ENCODE assay signal across 8 cellular contexts in genomic region chr4:184420881-184421416, GRCh38. TPM values are rescaled to one million over a fixed set of nuclear protein-coding genes. Genes with fewer than 3 reads are reported as not detected.
DNase-seq lines count a peak whose midpoint lies in the region; ATAC-seq and TF ChIP-seq lines count a peak whose summit lies in the region.

No MANE protein-coding gene starts in this region.

- no peaks in the 10 kb centered on the region; the same call in 1 of the 2 replicates for H3K79me2 ChIP-seq in OCI-LY7 (ENCODE audit: insufficient read depth, low read depth, low read length)

- peaks cover 2% of the 10 kb centered on the region for H3K9me3 Mint-ChIP-seq in activated CD8-positive, alpha-beta memory T cell treated with anti-CD3 and anti-CD28 coated beads, Interleukin-2, amount 10 ng/mL, durations not matched to agents 7 days and 5 days (ENCODE audit: low read depth)
- peaks cover 3% of the 10 kb centered on the region for H3K9me3 Mint-ChIP-seq in stimulated activated effector memory CD8-positive, alpha-beta T cell treated with anti-CD3 and anti-CD28 coated beads, Interleukin-12 subunit alpha, Interleukin-12 subunit beta, amount 100 ng/mL, for 72 hours
- H3K9me3 Mint-ChIP-seq in MCF 10A (ENCODE audit: unreplicated experiment) = peaks cover 8% of the 10 kb centered on the region

- peak; percentile 50 for DNase-seq in activated CD8-positive, alpha-beta memory T cell treated with anti-CD3 and anti-CD28 coated beads, Interleukin-2, amount 10 ng/mL, durations not matched to agents 7 days and 5 days
- no peak for DNase-seq in activated CD8-positive, alpha-beta memory T cell treated with anti-CD3 and anti-CD28 coated beads for 24 hours
- DNase-seq in OCI-LY7 (ENCODE audit: low spot score) (peak; percentile 36), MCF 10A (ENCODE audit: unreplicated experiment) (no peak), RWPE1 (ENCODE audit: low spot score) (no peak)
- peak in 1 of 2 donors; percentile 66 for DNase-seq in stimulated activated effector memory CD8-positive, alpha-beta T cell treated with anti-CD3 and anti-CD28 coated beads, Interleukin-12 subunit alpha, Interleukin-12 subunit beta, amount 100 ng/mL, for 72 hours (ENCODE audit: low spot score in 2 of 2)

- no peaks in the 10 kb centered on the region for H3K9me2 ChIP-seq in OCI-LY7 (ENCODE audit: insufficient read depth, low read length)

- no peak for TF ChIP-seq POLR2A in gastroesophageal sphincter (IDR thresholded peaks at IDR 0.05)

- H3K9me3 ChIP-seq in OCI-LY7 (ENCODE audit: low read length) (peaks cover 11% of the 10 kb centered on the region), gastroesophageal sphincter (no peaks in the 10 kb centered on the region)

- no TSS peak for BruUV-seq in OCI-LY7 (replicated peaks; lab: Mats Ljungman, UMichigan)
- no TSS peak for BruUV-seq in MCF 10A (replicated peaks; lab: Mats Ljungman, UMichigan)

- H3K4me1 Mint-ChIP-seq in activated CD8-positive, alpha-beta memory T cell treated with anti-CD3 and anti-CD28 coated beads, Interleukin-2, amount 10 ng/mL, durations not matched to agents 7 days and 5 days = peaks cover 82% of the 10 kb centered on the region
- H3K4me1 Mint-ChIP-seq in stimulated activated effector memory CD8-positive, alpha-beta T cell treated with anti-CD3 and anti-CD28 coated beads, Interleukin-12 subunit alpha, Interleukin-12 subunit beta, amount 100 ng/mL, for 72 hours = peaks cover 51% of the 10 kb centered on the region
- H3K4me1 Mint-ChIP-seq in MCF 10A (ENCODE audit: insufficient read depth, unreplicated experiment) = peaks cover 15% of the 10 kb centered on the region

- peak overlapping the region; percentile 1; the same call in 1 of the 2 replicates for H2AFZ ChIP-seq in OCI-LY7 (ENCODE audit: low read length)

- peak; percentile 7 for ATAC-seq in activated CD8-positive, alpha-beta memory T cell treated with anti-CD3 and anti-CD28 coated beads, Interleukin-2, amount 10 ng/mL, durations not matched to agents 7 days and 5 days
- ATAC-seq in HG02798 (IDR thresholded peaks at IDR 0.05; ENCODE audit: poor library complexity, unreplicated experiment) = peak; percentile 48
- ATAC-seq in stimulated activated effector memory CD8-positive, alpha-beta T cell treated with anti-CD3 and anti-CD28 coated beads, Interleukin-12 subunit alpha, Interleukin-12 subunit beta, amount 100 ng/mL, for 72 hours = peak; percentile 52
- no peak for ATAC-seq in gastroesophageal sphincter

- peak overlapping the region; percentile 95 for H3K27ac Mint-ChIP-seq in activated CD8-positive, alpha-beta memory T cell treated with anti-CD3 and anti-CD28 coated beads, Interleukin-2, amount 10 ng/mL, durations not matched to agents 7 days and 5 days
- H3K27ac Mint-ChIP-seq in stimulated activated effector memory CD8-positive, alpha-beta T cell treated with anti-CD3 and anti-CD28 coated beads, Interleukin-12 subunit alpha, Interleukin-12 subunit beta, amount 100 ng/mL, for 72 hours = peak overlapping the region; percentile 91
- H3K27ac Mint-ChIP-seq in MCF 10A (ENCODE audit: low read depth, unreplicated experiment) = no peak overlapping the region

- no peaks in the 10 kb centered on the region for H3K27me3 Mint-ChIP-seq in activated CD8-positive, alpha-beta memory T cell treated with anti-CD3 and anti-CD28 coated beads, Interleukin-2, amount 10 ng/mL, durations not matched to agents 7 days and 5 days
- H3K27me3 Mint-ChIP-seq in MCF 10A (ENCODE audit: insufficient read depth, unreplicated experiment) = no peaks in the 10 kb centered on the region

- peaks cover 74% of the 10 kb centered on the region for H3K36me3 ChIP-seq in OCI-LY7 (ENCODE audit: insufficient read depth, low read length)
- H3K36me3 ChIP-seq in gastroesophageal sphincter = peaks cover 0 to 48% of the 10 kb centered on the region in 2 donors

- H3K27me3 ChIP-seq in gastroesophageal sphincter = no peaks in the 10 kb centered on the region

- no peak for TF ChIP-seq CTCF in OCI-LY7 (conservative IDR thresholded peaks at IDR 0.05; ENCODE audit: low read length)
- no peak for TF ChIP-seq CTCF in MCF 10A (IDR thresholded peaks at IDR 0.05; ENCODE audit: unreplicated experiment)
- TF ChIP-seq CTCF in gastroesophageal sphincter (IDR thresholded peaks at IDR 0.05) = no peak
- no peak for TF ChIP-seq CTCF in RWPE1 (conservative IDR thresholded peaks at IDR 0.05; ENCODE audit: low read depth)

- no peak for TF ChIP-seq EP300 in gastroesophageal sphincter (IDR thresholded peaks at IDR 0.05)

- peak overlapping the region; percentile 60 for H3K4me2 ChIP-seq in OCI-LY7 (ENCODE audit: low read length)

- H3K4me1 ChIP-seq in OCI-LY7 (ENCODE audit: insufficient read depth, low read length, poor library complexity, severe bottlenecking) = peaks cover 41% of the 10 kb centered on the region
- peaks cover 0 to 46% (median 6%) of the 10 kb centered on the region in 3 donors for H3K4me1 ChIP-seq in gastroesophageal sphincter

- CTCF ChIA-PET in activated CD8-positive, alpha-beta memory T cell treated with anti-CD3 and anti-CD28 coated beads, Interleukin-2, amount 10 ng/mL, durations not matched to agents 7 days and 5 days (lab: Charles Lee) = interaction anchor here (0.8 to 3.3 kb wide), 12 partner anchors 10 to 170 kb away, joined by 3 to 15 read pairs (median 4); partner anchors contain the start of gene IRF2
- CTCF ChIA-PET in OCI-LY7 (lab: Charles Lee; ENCODE audit: unreplicated experiment) (interaction anchor here (0.8 kb wide), 1 partner anchor 77 kb away, joined by 3 read pairs; no protein-coding TSS in a partner anchor), MCF 10A (lab: Yijun Ruan, JAX) (interaction anchor here (0.7 to 0.9 kb wide), 2 partner anchors 13 to 28 kb away, joined by 3 to 6 read pairs; no protein-coding TSS in a partner anchor), RWPE1 (lab: Yijun Ruan, JAX) (interaction anchor here (0.6 kb wide), 1 partner anchor 59 kb away, joined by 3 read pairs; no protein-coding TSS in a partner anchor)

- POLR2A ChIA-PET in OCI-LY7 (lab: Charles Lee) = interaction anchor here (0.5 to 1.9 kb wide), 11 partner anchors 9 to 723 kb away, joined by 3 to 10 read pairs (median 3); no protein-coding TSS in a partner anchor
- POLR2A ChIA-PET in MCF 10A (lab: Yijun Ruan, JAX) = interaction anchor here (1.2 kb wide), 1 partner anchor 53 kb away, joined by 4 read pairs; the partner anchor contains the start of gene IRF2
- POLR2A ChIA-PET in RWPE1 (lab: Yijun Ruan, JAX; ENCODE audit: low non-redundant PET) = no interaction called here

- WGBS in gastroesophageal sphincter (ENCODE audit: low coverage in 1 of 2), 2 donors = 65 to 73% methylated on average over 3 of the region's 5 CpGs

- peak overlapping the region; percentile 65 for H3K4me3 Mint-ChIP-seq in activated CD8-positive, alpha-beta memory T cell treated with anti-CD3 and anti-CD28 coated beads, Interleukin-2, amount 10 ng/mL, durations not matched to agents 7 days and 5 days
- H3K4me3 Mint-ChIP-seq in stimulated activated effector memory CD8-positive, alpha-beta T cell treated with anti-CD3 and anti-CD28 coated beads, Interleukin-12 subunit alpha, Interleukin-12 subunit beta, amount 100 ng/mL, for 72 hours = peak overlapping the region; percentile 65
- no peak overlapping the region for H3K4me3 Mint-ChIP-seq in MCF 10A (ENCODE audit: unreplicated experiment)

- peaks cover 68% of the 10 kb centered on the region for H3K36me3 Mint-ChIP-seq in activated CD8-positive, alpha-beta memory T cell treated with anti-CD3 and anti-CD28 coated beads, Interleukin-2, amount 10 ng/mL, durations not matched to agents 7 days and 5 days
- H3K36me3 Mint-ChIP-seq in stimulated activated effector memory CD8-positive, alpha-beta T cell treated with anti-CD3 and anti-CD28 coated beads, Interleukin-12 subunit alpha, Interleukin-12 subunit beta, amount 100 ng/mL, for 72 hours = peaks cover 87% of the 10 kb centered on the region
- H3K36me3 Mint-ChIP-seq in MCF 10A (ENCODE audit: insufficient read depth, unreplicated experiment) = peaks cover 46% of the 10 kb centered on the region

- peak overlapping the region; percentile 9 for H3K4me3 ChIP-seq in OCI-LY7 (ENCODE audit: low read depth, low read length, poor library complexity, severe bottlenecking)
- no peak overlapping the region for H3K4me3 ChIP-seq in gastroesophageal sphincter

- intact Hi-C loops in OCI-LY7 (cut with micrococcal nuclease; ENCODE audit: unreplicated experiment) (no loop called here), MCF 10A (cut with micrococcal nuclease) (no loop called here)

- H3K27ac ChIP-seq in OCI-LY7 (ENCODE audit: low read depth, low read length, poor library complexity, severe bottlenecking) (no peak overlapping the region), gastroesophageal sphincter (no peak overlapping the region), RWPE1 (no peak overlapping the region)

- no peaks in the 10 kb centered on the region for H4K20me1 ChIP-seq in OCI-LY7 (ENCODE audit: insufficient read depth, low read length)

RNA-seq across cellular contexts. Expression of gene IRF2, which starts 53.4 kb away (rescaled TPM):
- 100 to 1,000 TPM in 1 of 2 experiments, 10 to 100 TPM in 1; 81.6 to 112 TPM for total RNA-seq in activated CD8-positive, alpha-beta memory T cell treated with anti-CD3 and anti-CD28 coated beads, Interleukin-2, amount 10 ng/mL, durations not matched to agents 7 days and 5 days
- 29.7 and 32.3 TPM in 2 replicates for total RNA-seq in OCI-LY7 (2014; rRNA removed; shearing (Covaris generic))
- total RNA-seq in OCI-LY7 (2022) (31.8 and 37.8 TPM in 2 replicates), MCF 10A (2022) (20.8 and 29.0 TPM in 2 replicates), gastroesophageal sphincter (10 to 100 TPM; 34.1 to 41.7 (median 35.4) TPM)

Comparison
In these comparisons a context has a peak if more than half of its experiments do, and no peak if none do; other contexts are left out.
1. DNase-seq: peak in activated CD8-positive, alpha-beta memory T cell treated with anti-CD3 and anti-CD28 coated beads, Interleukin-2, amount 10 ng/mL, durations not matched to agents 7 days and 5 days (single experiment) and OCI-LY7 (single experiment); none in activated CD8-positive, alpha-beta memory T cell treated with anti-CD3 and anti-CD28 coated beads for 24 hours (single experiment), MCF 10A (single experiment) and RWPE1 (single experiment).